25 cellular contexts compared by ENCODE assay signal in the genomic region with DNA sequence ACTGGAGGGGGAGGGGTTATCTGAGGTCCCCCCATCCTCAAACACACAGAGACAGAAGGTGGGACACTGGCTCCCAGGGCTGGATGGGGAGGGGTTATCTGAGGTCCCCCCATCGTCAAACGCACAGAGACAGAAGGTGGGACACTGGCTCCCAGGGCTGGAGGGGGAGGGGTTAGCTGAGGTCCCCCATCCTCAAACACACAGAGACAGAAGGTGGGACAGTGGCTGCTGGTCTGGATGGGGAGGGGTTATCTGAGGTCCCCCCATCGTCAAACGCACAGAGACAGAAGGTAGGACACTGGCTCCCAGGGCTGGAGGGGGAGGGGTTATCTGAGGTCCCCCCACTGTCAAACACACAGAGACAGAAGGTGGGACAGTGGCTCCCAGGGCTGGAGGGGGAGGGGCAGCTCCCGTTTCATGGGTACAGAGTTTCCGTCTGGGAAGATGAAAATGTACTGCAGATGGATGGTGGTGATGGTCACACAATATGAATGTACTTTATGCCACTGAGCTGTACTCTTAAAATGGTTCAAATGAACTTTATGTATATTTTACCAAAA.
"Had no signal": no experiment of that assay in that cellular context is flagged by ENCODE, and none has a peak within 500 bp of the region (broad histone marks: within the 10 kb centered on the region; RNA-seq: fewer than 3 reads in every experiment).

No MANE protein-coding gene starts in this region.

- H3K4me1 ChIP-seq: parathyroid adenoma had no signal

- H3K4me1 Mint-ChIP-seq: activated CD4-positive, alpha-beta T cell treated with anti-CD3 and anti-CD28 coated beads, Interleukin-2, amount 10 ng/mL, durations not matched to agents 7 days and 5 days; central memory CD8-positive, alpha-beta T cell; stimulated activated effector memory CD8-positive, alpha-beta T cell treated with anti-CD3 and anti-CD28 coated beads, Interleukin-12 subunit alpha, Interleukin-12 subunit beta, amount 100 ng/mL, for 72 hours had no signal

- H3K9me3 ChIP-seq: colonic mucosa, right lobe of liver, vagina had no signal

- H3K27ac Mint-ChIP-seq: activated CD4-positive, alpha-beta T cell treated with anti-CD3 and anti-CD28 coated beads, Interleukin-2, amount 10 ng/mL, durations not matched to agents 7 days and 5 days; activated CD8-positive, alpha-beta T cell treated with anti-CD3 and anti-CD28 coated beads, Interleukin-2, amount 10 ng/mL, durations not matched to agents 7 days and 5 days; activated naive CD8-positive, alpha-beta T cell; natural killer cell treated with Interleukin-12 subunit alpha and Interleukin-12 subunit beta and Interleukin-15 and Interleukin-18, amount 100 ng/mL, for 72 hours; stimulated activated effector memory CD8-positive, alpha-beta T cell treated with anti-CD3 and anti-CD28 coated beads, Interleukin-12 subunit alpha, Interleukin-12 subunit beta, amount 100 ng/mL, for 72 hours had no signal

- H3K9ac ChIP-seq: parathyroid adenoma had no signal

- H3K27me3 ChIP-seq: colonic mucosa, right lobe of liver, vagina had no signal

- ATAC-seq: activated CD8-positive, alpha-beta T cell treated with anti-CD3 and anti-CD28 coated beads, Interleukin-2, amount 10 ng/mL, durations not matched to agents 7 days and 5 days; effector memory CD8-positive, alpha-beta T cell; esophagus mucosa; left ventricle myocardium superior; natural killer cell treated with Interleukin-12 subunit alpha and Interleukin-12 subunit beta and Interleukin-15 and Interleukin-18, amount 100 ng/mL, for 72 hours; right lobe of liver; stimulated activated effector memory CD8-positive, alpha-beta T cell treated with anti-CD3 and anti-CD28 coated beads, Interleukin-12 subunit alpha, Interleukin-12 subunit beta, amount 100 ng/mL, for 72 hours had no signal

- H3K4me3 ChIP-seq: colonic mucosa, dorsolateral prefrontal cortex, right lobe of liver, skin epidermis, vagina had no signal

- H3K36me3 Mint-ChIP-seq: activated naive CD8-positive, alpha-beta T cell; natural killer cell treated with Interleukin-12 subunit alpha and Interleukin-12 subunit beta and Interleukin-15 and Interleukin-18, amount 100 ng/mL, for 72 hours; stimulated activated effector memory CD8-positive, alpha-beta T cell treated with anti-CD3 and anti-CD28 coated beads, Interleukin-12 subunit alpha, Interleukin-12 subunit beta, amount 100 ng/mL, for 72 hours had no signal

- H3K27me3 Mint-ChIP-seq: activated CD4-positive, alpha-beta T cell treated with anti-CD3 and anti-CD28 coated beads, Interleukin-2, amount 10 ng/mL, durations not matched to agents 7 days and 5 days had no signal

- H3K9me3 Mint-ChIP-seq: activated CD4-positive, alpha-beta T cell treated with anti-CD3 and anti-CD28 coated beads, Interleukin-2, amount 10 ng/mL, durations not matched to agents 7 days and 5 days; central memory CD8-positive, alpha-beta T cell; effector memory CD8-positive, alpha-beta T cell; natural killer cell treated with Interleukin-12 subunit alpha and Interleukin-12 subunit beta and Interleukin-15 and Interleukin-18, amount 100 ng/mL, for 72 hours; stimulated activated effector memory CD8-positive, alpha-beta T cell treated with anti-CD3 and anti-CD28 coated beads, Interleukin-12 subunit alpha, Interleukin-12 subunit beta, amount 100 ng/mL, for 72 hours had no signal

- H3K27ac ChIP-seq: colonic mucosa, dorsolateral prefrontal cortex, parathyroid adenoma, right lobe of liver, skin epidermis, vagina had no signal

- FAIRE-seq: astrocyte, endothelial cell of umbilical vein had no signal

- H3K4me3 Mint-ChIP-seq: activated CD4-positive, alpha-beta T cell treated with anti-CD3 and anti-CD28 coated beads, Interleukin-2, amount 10 ng/mL, durations not matched to agents 7 days and 5 days; activated CD8-positive, alpha-beta T cell treated with anti-CD3 and anti-CD28 coated beads, Interleukin-2, amount 10 ng/mL, durations not matched to agents 7 days and 5 days; activated naive CD8-positive, alpha-beta T cell; central memory CD8-positive, alpha-beta T cell; effector memory CD8-positive, alpha-beta T cell; natural killer cell treated with Interleukin-12 subunit alpha and Interleukin-12 subunit beta and Interleukin-15 and Interleukin-18, amount 100 ng/mL, for 72 hours; stimulated activated effector memory CD8-positive, alpha-beta T cell treated with anti-CD3 and anti-CD28 coated beads, Interleukin-12 subunit alpha, Interleukin-12 subunit beta, amount 100 ng/mL, for 72 hours had no signal

- H3K36me3 ChIP-seq: colonic mucosa, right lobe of liver, vagina had no signal

- DNase-seq: activated CD4-positive, alpha-beta T cell treated with anti-CD3 and anti-CD28 coated beads, Interleukin-2, amount 10 ng/mL, durations not matched to agents 7 days and 5 days; activated CD4-positive, CD25-positive, alpha-beta regulatory T cell treated with anti-CD3 and anti-CD28 coated beads, Interleukin-2, amount 50 U/mL, for 72 hours; activated CD8-positive, alpha-beta T cell treated with anti-CD3 and anti-CD28 coated beads, Interleukin-2, amount 10 ng/mL, durations not matched to agents 7 days and 5 days; activated naive CD4-positive, alpha-beta T cell; colonic mucosa; dorsolateral prefrontal cortex; effector memory CD8-positive, alpha-beta T cell; foreskin melanocyte; hypothalamus; left ventricle myocardium superior; mammary epithelial cell; nucleus accumbens; right lobe of liver; stimulated activated CD4-positive, alpha-beta T cell treated with anti-CD3 and anti-CD28 coated beads, Interleukin-2, amount 100 ng/mL, for 24 hours; trophoblast cell had no signal
